20 cellular contexts compared by ENCODE assay signal in genomic region chr3:145889730-145890129, GRCh38.
"Had no signal": no experiment of that assay in that cellular context is flagged by ENCODE, and none has a peak within 500 bp of the region (broad histone marks: within the 10 kb centered on the region; RNA-seq: fewer than 3 reads in every experiment).

No MANE protein-coding gene starts in this region.

- H3K9me3 ChIP-seq: esophagus squamous epithelium, mucosa of descending colon, right lobe of liver, spleen had no signal

- H3K27ac ChIP-seq: esophagus squamous epithelium, right lobe of liver, spleen, WERI-Rb-1 had no signal

- H3K4me3 ChIP-seq: esophagus squamous epithelium, mucosa of descending colon, right lobe of liver, spleen had no signal

- H3K27me3 ChIP-seq: right lobe of liver, spleen had no signal

- ATAC-seq: activated CD8-positive, alpha-beta T cell treated with anti-CD3 and anti-CD28 coated beads for 36 hours; left colon; mucosa of descending colon; natural killer cell; right lobe of liver; stimulated activated memory B cell treated with anti-CD40 and anti-IgM and Interleukin-4, amounts not matched to agents 10 μg/mL and 1 μg/mL and 100 μg/mL, for 72 hours had no signal

- DNase-seq: activated CD4-positive, alpha-beta T cell treated with anti-CD3 and anti-CD28 coated beads for 4 hours; activated CD8-positive, alpha-beta memory T cell treated with anti-CD3 and anti-CD28 coated beads, Interleukin-2, amount 50 U/mL, for 4 hours; activated CD8-positive, alpha-beta T cell treated with anti-CD3 and anti-CD28 coated beads for 36 hours; activated naive CD4-positive, alpha-beta T cell; aorta; esophagus squamous epithelium; foreskin fibroblast; left colon; mucosa of descending colon; natural killer cell; occipital lobe; right lobe of liver; spleen; stimulated activated CD4-positive, alpha-beta T cell treated with anti-CD3 and anti-CD28 coated beads, Interleukin-1b, Interleukin-23, amount 100 ng/mL, for 48 hours; substantia nigra; T-helper 9 cell; trophoblast cell; WERI-Rb-1 had no signal

- FAIRE-seq: bronchial epithelial cell had no signal

- H3K36me3 ChIP-seq: esophagus squamous epithelium, right lobe of liver, spleen, WERI-Rb-1 had no signal

- H3K4me1 ChIP-seq: esophagus squamous epithelium, right lobe of liver, spleen had no signal
